In the genomic region with DNA sequence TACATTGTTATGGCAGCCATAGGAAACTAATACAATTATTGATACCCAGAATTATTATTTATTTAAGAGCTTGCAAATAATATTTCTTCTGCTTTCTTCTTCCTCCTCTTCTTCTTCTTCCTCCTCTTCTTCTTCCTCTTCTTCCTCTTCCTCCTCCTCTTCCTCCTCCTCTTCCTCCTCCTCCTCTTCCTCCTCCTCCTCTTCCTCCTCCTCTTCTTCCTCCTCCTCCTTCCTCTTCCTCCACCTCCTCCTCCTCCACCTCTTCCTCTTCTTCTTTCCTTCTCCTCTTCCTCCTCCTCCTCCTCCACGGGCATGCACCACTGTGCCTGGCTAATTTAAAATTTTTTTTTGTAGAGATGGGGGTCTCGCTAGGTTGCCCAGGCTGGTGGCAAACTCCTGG, we compare ENCODE assay signal across 20 cellular contexts.
DNase-seq lines count a peak whose midpoint lies in the region; ATAC-seq, FAIRE-seq and TF ChIP-seq lines count a peak whose summit lies in the region.
"Had no signal": no experiment of that assay in that cellular context is flagged by ENCODE, and none has a peak within 500 bp of the region (broad histone marks: within the 10 kb centered on the region; RNA-seq: fewer than 3 reads in every experiment).

No MANE protein-coding gene starts in this region.

- H3K9ac ChIP-seq in mammary epithelial cell (ENCODE audit: insufficient read depth, low read length) (no peak overlapping the region), mesenchymal stem cell (ENCODE audit: low read length) (no peak overlapping the region)
- H3K9ac ChIP-seq: BLaER1 treated with 17β-estradiol and CSF1 and Interleukin-3, amounts not matched to agents 10 nM and 100 nM had no signal

- no peak overlapping the region for H4K8ac ChIP-seq in mesenchymal stem cell (ENCODE audit: low read length)

- CTCF ChIA-PET in A549 (lab: Yijun Ruan, JAX): no interaction called here
- CTCF ChIA-PET in PC-9 (lab: Charles Lee): no interaction called here
- CTCF ChIA-PET in mammary epithelial cell (lab: Charles Lee; ENCODE audit: low non-redundant PET): no interaction called here

- no peak overlapping the region for H3K4me2 ChIP-seq in A549
- H3K4me2 ChIP-seq in PC-9: peak overlapping the region; percentile 93; the same call in 1 of the 2 replicates
- no peak overlapping the region for H3K4me2 ChIP-seq in mammary epithelial cell (ENCODE audit: insufficient read depth, low read depth, low read length)
- no peak overlapping the region for H3K4me2 ChIP-seq in mesenchymal stem cell (ENCODE audit: low read length, poor library complexity, severe bottlenecking)
- H3K4me2 ChIP-seq in GM23338: no peak overlapping the region
- H3K4me2 ChIP-seq: BLaER1 treated with 17β-estradiol and CSF1 and Interleukin-3, amounts not matched to agents 10 nM and 100 nM had no signal

- H3K4me3 ChIP-seq in A549: no peak overlapping the region
- no peak overlapping the region for H3K4me3 ChIP-seq in PC-9
- H3K4me3 ChIP-seq in mammary epithelial cell (replicated peaks in 1 of 3; ENCODE audit: insufficient read depth in 1 of 3, low read depth in 2 of 3, low read length in 3 of 3): no peak overlapping the region
- no peak overlapping the region for H3K4me3 ChIP-seq in mesenchymal stem cell (ENCODE audit: insufficient read depth in 1 of 2, low read depth in 1 of 2, low read length in 2 of 2)
- H3K4me3 ChIP-seq in GM23338: no peak overlapping the region
- H3K4me3 ChIP-seq: BLaER1 treated with 17β-estradiol and CSF1 and Interleukin-3, amounts not matched to agents 10 nM and 100 nM had no signal

- no peak for TF ChIP-seq RAD21 in A549 (conservative IDR thresholded peaks at IDR 0.05 in 1 of 2, IDR thresholded peaks at IDR 0.05 in 1 of 2)

- H3K4me3 Mint-ChIP-seq in GM23338: no peak overlapping the region
- H3K4me3 Mint-ChIP-seq: B cell; CD8-positive, alpha-beta T cell; H9 had no signal

- no peak overlapping the region for H4K91ac ChIP-seq in mesenchymal stem cell (ENCODE audit: low read length)

- H3K14ac ChIP-seq in mesenchymal stem cell (ENCODE audit: low read length in 2 of 2): no peak overlapping the region

- H3K27ac Mint-ChIP-seq in GM23338: no peak overlapping the region
- H3K27ac Mint-ChIP-seq: B cell; CD8-positive, alpha-beta T cell; H9 had no signal

- no peak overlapping the region for H2BK12ac ChIP-seq in mesenchymal stem cell (ENCODE audit: low read length in 2 of 2)

- no peaks in the 10 kb centered on the region for H3K27me3 Mint-ChIP-seq in GM23338 (ENCODE audit: insufficient read depth, low read depth, poor library complexity)
- H3K27me3 Mint-ChIP-seq: B cell had no signal

- BruUV-seq in PC-9 (replicated peaks; lab: Mats Ljungman, UMichigan) (no TSS peak), mammary epithelial cell (replicated peaks; lab: Mats Ljungman, UMichigan) (no TSS peak)

- TF ChIP-seq CTCF in A549 (IDR thresholded peaks at IDR 0.05) (no peak), PC-9 (conservative IDR thresholded peaks at IDR 0.05) (no peak), mammary epithelial cell (conservative IDR thresholded peaks at IDR 0.05 in 1 of 2, IDR thresholded peaks at IDR 0.05 in 1 of 2; ENCODE audit: extremely low read depth in 1 of 2, insufficient read depth in 1 of 2, low read depth in 1 of 2, low read length in 2 of 2) (no peak), GM23338 (conservative IDR thresholded peaks at IDR 0.05; ENCODE audit: low read depth in 2 of 2) (no peak)

- H3K27ac ChIP-seq in A549 (peak overlapping the region; percentile 14 to 74), PC-9 (peak overlapping the region; percentile 95), mammary epithelial cell (ENCODE audit: insufficient read depth, low read depth, low read length) (peak overlapping the region; percentile 48), mesenchymal stem cell (ENCODE audit: low read length, poor library complexity, severe bottlenecking) (no peak overlapping the region), GM23338 (ENCODE audit: low read depth) (no peak overlapping the region)
- H3K27ac ChIP-seq: BLaER1 treated with 17β-estradiol and CSF1 and Interleukin-3, amounts not matched to agents 10 nM and 100 nM; HL-60 had no signal

- TF ChIP-seq EP300 in A549 (IDR thresholded peaks at IDR 0.05): no peak

- DNase-seq in A549 (ENCODE audit: low read depth in 1 of 2, low spot score in 1 of 2) (no peak), PC-9 (no peak), mammary epithelial cell (no peak), mesenchymal stem cell (no peak), NCI-H510A (lab: John Stamatoyannopoulos, UW) (no peak), GM23338 (ENCODE audit: low spot score) (no peak)
- DNase-seq in activated T-cell treated with anti-CD3 and anti-CD28 coated beads, Interleukin-2, amount 50 U/mL, for 1 hour: no peak
- DNase-seq: 8988T; Calu3; CD8-positive, alpha-beta T cell; DMS 273 treated with DMSO at 0.1 percent for 48 hours; DMS53; GDM1; H9 had no signal

- intact Hi-C loops in PC-9 (cut with micrococcal nuclease; ENCODE audit: unreplicated experiment): no loop called here
- intact Hi-C loops in mammary epithelial cell (cut with micrococcal nuclease): no loop called here

- H3K9me3 Mint-ChIP-seq in GM23338: no peaks in the 10 kb centered on the region
- H3K9me3 Mint-ChIP-seq: CD8-positive, alpha-beta T cell; H9 had no signal

- TF ChIP-seq POLR2A in A549 (IDR thresholded peaks at IDR 0.05; ENCODE audit: low read length): no peak

- FAIRE-seq in A549 (lab: Jason Lieb, UNC): no peak
- FAIRE-seq: GM12892, GM18507, H1 had no signal

- 75% methylated on average over 2 of the region's 2 CpGs for WGBS in A549 (ENCODE audit: missing lambda C conversion rate)
- 83% methylated on average over 2 of the region's 2 CpGs for WGBS in mammary epithelial cell (ENCODE audit: low coverage, missing lambda C conversion rate)
- 84% methylated on average over 2 of the region's 2 CpGs for WGBS in mesenchymal stem cell

- H3K18ac ChIP-seq in mesenchymal stem cell (ENCODE audit: low read depth in 1 of 2, low read length in 2 of 2): no peak overlapping the region

- no peaks in the 10 kb centered on the region; the same call in 2 of the 3 replicates for H3K36me3 Mint-ChIP-seq in GM23338 (ENCODE audit: low read depth)
- H3K36me3 Mint-ChIP-seq: CD8-positive, alpha-beta T cell had no signal

- H3K79me1 ChIP-seq in mesenchymal stem cell (replicated peaks; ENCODE audit: low read length, poor library complexity, severe bottlenecking): no peaks in the 10 kb centered on the region

- H3K4ac ChIP-seq in mesenchymal stem cell (ENCODE audit: low read depth in 1 of 2, low read length in 2 of 2): no peak overlapping the region

- peaks cover 53% of the 10 kb centered on the region for H3K4me1 ChIP-seq in A549
- peaks cover 77% of the 10 kb centered on the region for H3K4me1 ChIP-seq in PC-9 (replicated peaks; ENCODE audit: insufficient read depth)
- H3K4me1 ChIP-seq in mammary epithelial cell (ENCODE audit: insufficient read depth, low read length): peaks cover 80% of the 10 kb centered on the region
- peaks cover 6% of the 10 kb centered on the region for H3K4me1 ChIP-seq in mesenchymal stem cell (ENCODE audit: control insufficient read depth, insufficient read depth, low read depth, low read length)
- no peaks in the 10 kb centered on the region; the same call in 1 of the 2 replicates for H3K4me1 ChIP-seq in GM23338 (ENCODE audit: insufficient read depth)

- no peaks in the 10 kb centered on the region for H3K27me3 ChIP-seq in PC-9 (ENCODE audit: insufficient read depth, low read depth)
- no peaks in the 10 kb centered on the region for H3K27me3 ChIP-seq in mammary epithelial cell (ENCODE audit: insufficient read depth, low read length)
- peaks cover 0 to 3% of the 10 kb centered on the region in 2 experiments for H3K27me3 ChIP-seq in mesenchymal stem cell (ENCODE audit: control insufficient read depth in 1 of 2, insufficient read depth in 1 of 2, low read length in 2 of 2)
- no peaks in the 10 kb centered on the region for H3K27me3 ChIP-seq in GM23338 (ENCODE audit: insufficient read depth)
- H3K27me3 ChIP-seq: BLaER1 treated with 17β-estradiol and CSF1 and Interleukin-3, amounts not matched to agents 10 nM and 100 nM had no signal

- H3K9me3 ChIP-seq in A549 (no peaks in the 10 kb centered on the region), PC-9 (ENCODE audit: insufficient read depth, low read depth) (no peaks in the 10 kb centered on the region), mammary epithelial cell (replicated peaks; ENCODE audit: insufficient read depth, low read length) (no peaks in the 10 kb centered on the region), mesenchymal stem cell (ENCODE audit: control insufficient read depth, low read length) (no peaks in the 10 kb centered on the region)

- H3F3A ChIP-seq in PC-9 (ENCODE audit: insufficient read depth, low read depth) (peaks cover 74% of the 10 kb centered on the region), GM23338 (replicated peaks; ENCODE audit: low read depth) (no peaks in the 10 kb centered on the region)

- H4K20me1 ChIP-seq in PC-9 (ENCODE audit: insufficient read depth) (no peaks in the 10 kb centered on the region), mammary epithelial cell (ENCODE audit: insufficient read depth, low read length) (no peaks in the 10 kb centered on the region), GM23338 (replicated peaks; ENCODE audit: insufficient read depth) (no peaks in the 10 kb centered on the region)
- H4K20me1 ChIP-seq: BLaER1 treated with 17β-estradiol and CSF1 and Interleukin-3, amounts not matched to agents 10 nM and 100 nM had no signal

- no peak overlapping the region for H3K23ac ChIP-seq in mesenchymal stem cell (ENCODE audit: low read length in 2 of 2)

- ATAC-seq in A549 (no peak), GM23338 (no peak)
- ATAC-seq: CD8-positive, alpha-beta T cell had no signal

- H2AK5ac ChIP-seq in mesenchymal stem cell (ENCODE audit: low read length, severe bottlenecking): no peak overlapping the region

- H3K79me2 ChIP-seq in PC-9 (ENCODE audit: low read depth) (peaks cover 58% of the 10 kb centered on the region), mammary epithelial cell (ENCODE audit: insufficient read depth, low read length) (peaks cover 33% of the 10 kb centered on the region), GM23338 (replicated peaks; ENCODE audit: insufficient read depth) (no peaks in the 10 kb centered on the region)

- peak overlapping the region; percentile 74 for H2BK15ac ChIP-seq in mesenchymal stem cell (ENCODE audit: low read depth, poor library complexity, severe bottlenecking)

- dilution Hi-C loops in mammary epithelial cell (cut with HindIII; ENCODE audit: low sequenced_read_pairs): loop anchor here (5.0 kb wide), 1 partner anchor 35 kb away; no protein-coding TSS in a partner anchor

- peaks cover 16% of the 10 kb centered on the region for H3K4me1 Mint-ChIP-seq in GM23338
- H3K4me1 Mint-ChIP-seq: B cell had no signal

- POLR2A ChIA-PET in A549 (lab: Yijun Ruan, JAX): no interaction called here
- POLR2A ChIA-PET in PC-9 (lab: Charles Lee; ENCODE audit: unreplicated experiment): interaction anchor here (0.7 kb wide), 1 partner anchor 193 kb away, joined by 5 read pairs; no protein-coding TSS in a partner anchor

- in situ Hi-C loops in mammary epithelial cell (cut with MboI; ENCODE audit: low sequenced_read_pairs in 2 of 2): no loop called here

- no peak overlapping the region for H2BK5ac ChIP-seq in mesenchymal stem cell (ENCODE audit: low read depth, low read length, poor library complexity, severe bottlenecking)

- H2AFZ ChIP-seq in PC-9 (no peak overlapping the region), mammary epithelial cell (ENCODE audit: low read depth, low read length) (no peak overlapping the region), mesenchymal stem cell (ENCODE audit: low read depth, low read length) (no peak overlapping the region), GM23338 (no peak overlapping the region)

- H3K36me3 ChIP-seq in PC-9 (ENCODE audit: low read depth) (peaks cover 19% of the 10 kb centered on the region), mammary epithelial cell (ENCODE audit: insufficient read depth, low read length) (no peaks in the 10 kb centered on the region), mesenchymal stem cell (ENCODE audit: control insufficient read depth in 1 of 2, insufficient read depth in 2 of 2, low read depth in 1 of 2, low read length in 2 of 2) (no peaks in the 10 kb centered on the region), GM23338 (ENCODE audit: insufficient read depth) (no peaks in the 10 kb centered on the region)

- H3K9me2 ChIP-seq in PC-9 (ENCODE audit: insufficient read depth): no peaks in the 10 kb centered on the region
- H3K9me2 ChIP-seq in GM23338 (ENCODE audit: insufficient read depth): peaks cover 35% of the 10 kb centered on the region

- H2BK120ac ChIP-seq in mesenchymal stem cell (ENCODE audit: low read depth, low read length): no peak overlapping the region

Comparison
In these comparisons a context has a peak if more than half of its experiments do, and no peak if none do; other contexts are left out.
1. H3K27ac ChIP-seq: peak in A549 (2 of 2), PC-9 (single experiment) and mammary epithelial cell (single experiment); none in mesenchymal stem cell (single experiment) and GM23338 (single experiment).